10 cellular contexts compared by ENCODE assay signal in the genomic region with DNA sequence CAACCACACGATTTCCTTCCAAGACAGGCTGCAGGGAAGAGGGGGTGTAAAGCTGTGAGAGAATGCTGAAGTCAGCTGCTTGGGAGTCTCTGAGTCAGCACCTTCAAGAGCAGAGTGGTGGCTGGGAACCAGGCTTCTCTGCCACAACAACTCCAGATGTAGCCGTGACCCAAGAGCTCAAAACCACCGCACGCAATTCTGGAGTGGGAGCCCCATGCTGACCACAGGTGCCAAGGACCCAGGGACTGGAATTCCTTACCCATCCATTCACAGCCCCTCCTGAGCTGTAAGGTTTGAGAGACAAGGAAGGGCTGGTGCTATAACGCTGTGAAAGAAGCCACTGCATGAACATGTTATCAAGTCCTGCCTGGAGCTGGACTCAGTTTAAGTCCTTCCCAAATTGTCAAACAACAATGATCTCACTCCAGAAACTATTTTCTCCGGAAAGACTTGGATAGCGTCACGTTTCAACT.
DNase-seq lines count a peak whose midpoint lies in the region; ATAC-seq and TF ChIP-seq lines count a peak whose summit lies in the region.
"Had no signal": no experiment of that assay in that cellular context is flagged by ENCODE, and none has a peak within 500 bp of the region (broad histone marks: within the 10 kb centered on the region; RNA-seq: fewer than 3 reads in every experiment).

No MANE protein-coding gene starts in this region.

- H3K9me3 ChIP-seq in mesenchymal stem cell (ENCODE audit: control insufficient read depth, low read length) (no peaks in the 10 kb centered on the region), vagina (no peaks in the 10 kb centered on the region)

- no peak for DNase-seq in activated naive CD8-positive, alpha-beta T cell treated with anti-CD3 and anti-CD28 coated beads, Interleukin-2, amount 50 U/mL, for 24 hours
- DNase-seq in activated naive CD8-positive, alpha-beta T cell treated with anti-CD3 and anti-CD28 coated beads for 36 hours = no peak
- DNase-seq in choroid plexus epithelial cell (ENCODE audit: low read depth) (peak; percentile 96), mesenchymal stem cell (peak; percentile 100), vagina (ENCODE audit: extremely low spot score in 2 of 2) (no peak), NOMO-1 treated with DMSO at 0.1 percent for 48 hours (lab: John Stamatoyannopoulos, UW; ENCODE audit: unreplicated experiment) (no peak)
- DNase-seq: activated T-cell treated with anti-CD3 and anti-CD28 coated beads, Interleukin-2, amount 50 U/mL, for 24 hours had no signal

- peaks cover 23% of the 10 kb centered on the region for H3K4me1 Mint-ChIP-seq in activated naive CD8-positive, alpha-beta T cell treated with anti-CD3 and anti-CD28 coated beads, Interleukin-2, amount 50 U/mL, for 24 hours
- peaks cover 10% of the 10 kb centered on the region for H3K4me1 Mint-ChIP-seq in activated naive CD8-positive, alpha-beta T cell treated with anti-CD3 and anti-CD28 coated beads for 36 hours
- H3K4me1 Mint-ChIP-seq: B cell had no signal

- no peaks in the 10 kb centered on the region for H3K9me3 Mint-ChIP-seq in activated naive CD8-positive, alpha-beta T cell treated with anti-CD3 and anti-CD28 coated beads, Interleukin-2, amount 50 U/mL, for 24 hours
- H3K9me3 Mint-ChIP-seq in activated naive CD8-positive, alpha-beta T cell treated with anti-CD3 and anti-CD28 coated beads for 36 hours = no peaks in the 10 kb centered on the region
- H3K9me3 Mint-ChIP-seq: activated T-cell treated with anti-CD3 and anti-CD28 coated beads, Interleukin-2, amount 50 U/mL, for 24 hours had no signal

- H2BK5ac ChIP-seq in mesenchymal stem cell (ENCODE audit: low read depth, low read length, poor library complexity, severe bottlenecking) = no peak overlapping the region

- H4K91ac ChIP-seq in mesenchymal stem cell (ENCODE audit: low read length) = no peak overlapping the region

- peaks cover 21% of the 10 kb centered on the region for H3K4me1 ChIP-seq in mesenchymal stem cell (ENCODE audit: control insufficient read depth, insufficient read depth, low read depth, low read length)
- peaks cover 66% of the 10 kb centered on the region for H3K4me1 ChIP-seq in vagina

- peak overlapping the region; percentile 79 for H3K9ac ChIP-seq in mesenchymal stem cell (ENCODE audit: low read length)

- TF ChIP-seq CTCF in choroid plexus epithelial cell (conservative IDR thresholded peaks at IDR 0.05; ENCODE audit: low read depth, low read length) (no peak), vagina (IDR thresholded peaks at IDR 0.05) (no peak)

- intact Hi-C loops in vagina (cut with DNase I) = no loop called here

- WGBS in mesenchymal stem cell = 18% methylated on average over 3 of the region's 8 CpGs

- H3K18ac ChIP-seq in mesenchymal stem cell (ENCODE audit: low read depth in 1 of 2, low read length in 2 of 2) = peak overlapping the region; percentile 8 to 89

- no peak overlapping the region for H3K27ac Mint-ChIP-seq in activated naive CD8-positive, alpha-beta T cell treated with anti-CD3 and anti-CD28 coated beads, Interleukin-2, amount 50 U/mL, for 24 hours
- H3K27ac Mint-ChIP-seq in activated naive CD8-positive, alpha-beta T cell treated with anti-CD3 and anti-CD28 coated beads for 36 hours = no peak overlapping the region
- H3K27ac Mint-ChIP-seq: activated T-cell treated with anti-CD3 and anti-CD28 coated beads, Interleukin-2, amount 50 U/mL, for 24 hours; B cell had no signal

- no peak overlapping the region for H3K4ac ChIP-seq in mesenchymal stem cell (ENCODE audit: low read depth in 1 of 2, low read length in 2 of 2)

- H3K27me3 Mint-ChIP-seq in activated naive CD8-positive, alpha-beta T cell treated with anti-CD3 and anti-CD28 coated beads, Interleukin-2, amount 50 U/mL, for 24 hours = peaks cover 4% of the 10 kb centered on the region
- H3K27me3 Mint-ChIP-seq in activated naive CD8-positive, alpha-beta T cell treated with anti-CD3 and anti-CD28 coated beads for 36 hours = peaks cover 6% of the 10 kb centered on the region

- H3K4me2 ChIP-seq in mesenchymal stem cell (ENCODE audit: low read length, poor library complexity, severe bottlenecking) = no peak overlapping the region

- H3K27me3 ChIP-seq in mesenchymal stem cell (ENCODE audit: control insufficient read depth in 1 of 2, insufficient read depth in 1 of 2, low read length in 2 of 2) = no peaks in the 10 kb centered on the region
- no peaks in the 10 kb centered on the region for H3K27me3 ChIP-seq in vagina

- H3K27ac ChIP-seq in mesenchymal stem cell (ENCODE audit: low read length, poor library complexity, severe bottlenecking) (peak overlapping the region; percentile 89), vagina (peak overlapping the region; percentile 89)

- H2AFZ ChIP-seq in mesenchymal stem cell (ENCODE audit: low read depth, low read length) = no peak overlapping the region

- H3K36me3 Mint-ChIP-seq in activated naive CD8-positive, alpha-beta T cell treated with anti-CD3 and anti-CD28 coated beads, Interleukin-2, amount 50 U/mL, for 24 hours (ENCODE audit: low read depth) = no peaks in the 10 kb centered on the region
- no peaks in the 10 kb centered on the region for H3K36me3 Mint-ChIP-seq in activated naive CD8-positive, alpha-beta T cell treated with anti-CD3 and anti-CD28 coated beads for 36 hours

- H2AK5ac ChIP-seq in mesenchymal stem cell (ENCODE audit: low read length, severe bottlenecking) = no peak overlapping the region

- no peak overlapping the region for H2BK15ac ChIP-seq in mesenchymal stem cell (ENCODE audit: low read depth, poor library complexity, severe bottlenecking)

- H4K8ac ChIP-seq in mesenchymal stem cell (ENCODE audit: low read length) = no peak overlapping the region

- TF ChIP-seq POLR2A in vagina (IDR thresholded peaks at IDR 0.05) = no peak

- H3K36me3 ChIP-seq in mesenchymal stem cell (ENCODE audit: control insufficient read depth in 1 of 2, insufficient read depth in 2 of 2, low read depth in 1 of 2, low read length in 2 of 2) = peaks cover 19 to 41% of the 10 kb centered on the region in 2 experiments
- H3K36me3 ChIP-seq in vagina = peaks cover 0 to 20% of the 10 kb centered on the region in 2 donors

- H3K4me3 Mint-ChIP-seq in activated naive CD8-positive, alpha-beta T cell treated with anti-CD3 and anti-CD28 coated beads, Interleukin-2, amount 50 U/mL, for 24 hours = no peak overlapping the region
- no peak overlapping the region for H3K4me3 Mint-ChIP-seq in activated naive CD8-positive, alpha-beta T cell treated with anti-CD3 and anti-CD28 coated beads for 36 hours
- H3K4me3 Mint-ChIP-seq: activated T-cell treated with anti-CD3 and anti-CD28 coated beads, Interleukin-2, amount 50 U/mL, for 24 hours; B cell had no signal

- H2BK120ac ChIP-seq in mesenchymal stem cell (ENCODE audit: low read depth, low read length) = no peak overlapping the region

- peaks cover 17% of the 10 kb centered on the region for H3K79me1 ChIP-seq in mesenchymal stem cell (replicated peaks; ENCODE audit: low read length, poor library complexity, severe bottlenecking)

- H2BK12ac ChIP-seq in mesenchymal stem cell (ENCODE audit: low read length in 2 of 2) = peak overlapping the region; percentile 6 to 64

- ATAC-seq in activated naive CD8-positive, alpha-beta T cell treated with anti-CD3 and anti-CD28 coated beads, Interleukin-2, amount 50 U/mL, for 24 hours = peak; percentile 41
- ATAC-seq in HG03354 (IDR thresholded peaks at IDR 0.05; ENCODE audit: poor library complexity, severe bottlenecking, unreplicated experiment) = no peak
- no peak for ATAC-seq in GM19397 (IDR thresholded peaks at IDR 0.05; ENCODE audit: unreplicated experiment)

- H3K4me3 ChIP-seq in choroid plexus epithelial cell (ENCODE audit: low read depth, low read length) (no peak overlapping the region), mesenchymal stem cell (ENCODE audit: insufficient read depth in 1 of 2, low read depth in 1 of 2, low read length in 2 of 2) (peak overlapping the region in 1 of 2 experiments; percentile 30), vagina (no peak overlapping the region)

- H3K23ac ChIP-seq in mesenchymal stem cell (ENCODE audit: low read length in 2 of 2) = no peak overlapping the region

- H3K14ac ChIP-seq in mesenchymal stem cell (ENCODE audit: low read length in 2 of 2) = no peak overlapping the region

Comparison
In these comparisons a context has a peak if more than half of its experiments do, and no peak if none do; other contexts are left out.
1. DNase-seq: peak in choroid plexus epithelial cell (single experiment) and mesenchymal stem cell (single experiment); none in activated naive CD8-positive, alpha-beta T cell treated with anti-CD3 and anti-CD28 coated beads, Interleukin-2, amount 50 U/mL, for 24 hours (single experiment), activated naive CD8-positive, alpha-beta T cell treated with anti-CD3 and anti-CD28 coated beads for 36 hours (single experiment), vagina (0 of 2) and NOMO-1 treated with DMSO at 0.1 percent for 48 hours (single experiment).